Comparison of ENCODE assay signal across 27 cellular contexts in the genomic region with DNA sequence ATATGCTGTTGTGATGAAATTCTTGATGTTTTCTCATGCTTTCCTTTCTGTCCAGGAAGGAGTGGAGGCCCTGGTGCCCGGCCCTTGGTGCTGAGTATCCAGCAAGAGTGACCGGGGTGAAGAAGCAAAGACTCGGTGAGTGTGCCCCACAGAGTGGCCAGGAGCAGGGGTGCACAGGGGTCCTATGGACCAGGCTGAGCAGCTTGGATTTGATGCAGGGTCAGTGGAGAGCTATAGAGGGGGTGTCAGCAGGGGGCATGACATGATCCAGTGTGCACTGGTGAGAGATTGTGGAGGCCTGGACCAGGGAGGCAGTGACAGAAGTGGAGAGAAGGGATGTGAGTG. TPM values are rescaled to one million over a fixed set of nuclear protein-coding genes. Genes with fewer than 3 reads are reported as not detected.
DNase-seq lines count a peak whose midpoint lies in the region; ATAC-seq, FAIRE-seq and TF ChIP-seq lines count a peak whose summit lies in the region.
"Had no signal": no experiment of that assay in that cellular context is flagged by ENCODE, and none has a peak within 500 bp of the region (broad histone marks: within the 10 kb centered on the region; RNA-seq: fewer than 3 reads in every experiment).

No MANE protein-coding gene starts in this region.

- H3K79me2 ChIP-seq in K562 (ENCODE audit: control insufficient read depth, insufficient read depth, low read length): no peaks in the 10 kb centered on the region
- H3K79me2 ChIP-seq: parathyroid adenoma had no signal

- BruUV-seq in K562 (replicated peaks; lab: Mats Ljungman, UMichigan): no TSS peak

- no peak for TF ChIP-seq RAD21 in K562 (CRISPR knock-in tag; conservative IDR thresholded peaks at IDR 0.05 in 1 of 2, IDR thresholded peaks at IDR 0.05 in 1 of 2)

- TF ChIP-seq POLR2A in K562 (conservative IDR thresholded peaks at IDR 0.05): no peak

- intact Hi-C loops in K562 (cut with micrococcal nuclease): no loop called here

- no peak for TF ChIP-seq EP300 in K562 (IDR thresholded peaks at IDR 0.05; ENCODE audit: low read length)

- H2BK15ac ChIP-seq in neuronal stem cell (ENCODE audit: low read length): no peak overlapping the region

- H2BK120ac ChIP-seq in neuronal stem cell (ENCODE audit: low read depth, low read length): no peak overlapping the region

- H3K9ac ChIP-seq in K562 (ENCODE audit: insufficient read depth in 1 of 2, low read depth in 2 of 2, low read length in 2 of 2) (no peak overlapping the region), neuronal stem cell (ENCODE audit: low read depth, low read length, poor library complexity) (no peak overlapping the region)
- H3K9ac ChIP-seq: parathyroid adenoma had no signal

- WGBS in K562 (ENCODE audit: insufficient coverage, low coverage, missing lambda C conversion rate): 10% methylated on average over 3 of the region's 3 CpGs
- WGBS in neuronal stem cell (ENCODE audit: extremely low coverage in 2 of 2, insufficient read length in 2 of 2, insufficient replicate concordance in 1 of 2), 2 donors: no CpG with 5 or more reads among the region's 3 CpGs

- no peak overlapping the region for H3K4me2 ChIP-seq in K562 (ENCODE audit: insufficient read depth, low read length)
- no peak overlapping the region for H3K4me2 ChIP-seq in neuronal stem cell (ENCODE audit: insufficient read depth, low read length, poor library complexity, severe bottlenecking)

- CTCF ChIA-PET in HEK293 (lab: Yijun Ruan, JAX) (interaction anchor here (0.7 kb wide), 1 partner anchor 98 kb away, joined by 3 read pairs; no protein-coding TSS in a partner anchor), K562 (lab: Yijun Ruan, JAX; ENCODE audit: low intra/inter-chr PET ratio) (no interaction called here)

- POLR2A ChIA-PET in HEK293 (lab: Yijun Ruan, JAX): interaction anchor here (1.7 kb wide), 1 partner anchor 112 kb away, joined by 5 read pairs; a partner anchor contains a TSS
- POLR2A ChIA-PET in K562 (lab: Yijun Ruan, JAX): interaction anchor here (1.3 kb wide), 1 partner anchor 9 kb away, joined by 4 read pairs; no protein-coding TSS in a partner anchor

- H3K27me3 ChIP-seq in K562 (ENCODE audit: control insufficient read depth in 2 of 2, insufficient read depth in 2 of 2, low read length in 2 of 2) (peaks cover 24 to 81% of the 10 kb centered on the region in 2 experiments), neuronal stem cell (ENCODE audit: control insufficient read depth in 3 of 3, insufficient read depth in 3 of 3, low read depth in 1 of 3, low read length in 3 of 3) (no peaks in the 10 kb centered on the region)
- H3K27me3 ChIP-seq: MG63 had no signal

- H3K79me1 ChIP-seq in neuronal stem cell (ENCODE audit: low read depth, low read length): peaks cover 17% of the 10 kb centered on the region

- H2AK5ac ChIP-seq in neuronal stem cell (ENCODE audit: low read depth, low read length): no peak overlapping the region

- H3K9me1 ChIP-seq in K562 (ENCODE audit: control insufficient read depth, insufficient read depth, low read length): peaks cover 10% of the 10 kb centered on the region

- no peak for TF ChIP-seq CTCF in HEK293 (tag by site-specific recombination; IDR thresholded peaks at IDR 0.05)
- no peak for TF ChIP-seq CTCF in K562 (IDR thresholded peaks at IDR 0.05 in 2 of 3, conservative IDR thresholded peaks at IDR 0.05 in 1 of 3; ENCODE audit: insufficient read depth in 2 of 3, low read depth in 1 of 3, low read length in 3 of 3)

- H2BK5ac ChIP-seq in neuronal stem cell (ENCODE audit: low read length): peak overlapping the region; percentile 13

- peak overlapping the region; percentile 10 for H3K23ac ChIP-seq in neuronal stem cell (ENCODE audit: low read depth, low read length, poor library complexity)

- H3K4me3 ChIP-seq in HEK293 (ENCODE audit: low read depth, low read length) (no peak overlapping the region), K562 (no peak overlapping the region), neuronal stem cell (ENCODE audit: low read length in 2 of 2) (no peak overlapping the region)
- H3K4me3 ChIP-seq: MG63, SK-N-MC, thoracic aorta had no signal

- no peak overlapping the region for H3K4ac ChIP-seq in neuronal stem cell (ENCODE audit: low read length)

- H2AFZ ChIP-seq in K562 (ENCODE audit: low read depth, low read length) (no peak overlapping the region), neuronal stem cell (ENCODE audit: low read length) (no peak overlapping the region)
- H2AFZ ChIP-seq: parathyroid adenoma had no signal

- no peak overlapping the region for H4K8ac ChIP-seq in neuronal stem cell (ENCODE audit: low read depth, low read length)

- H2BK12ac ChIP-seq in neuronal stem cell (ENCODE audit: low read length): no peak overlapping the region

- H3K27ac ChIP-seq in HEK293 (ENCODE audit: extremely low read depth, low read depth, low read length): no peak overlapping the region
- no peak overlapping the region for H3K27ac ChIP-seq in K562 (ENCODE audit: extremely low read depth, low read depth, low read length)
- H3K27ac ChIP-seq in neuronal stem cell (replicated peaks; ENCODE audit: low read length): no peak overlapping the region
- peak overlapping the region; percentile 38 for H3K27ac ChIP-seq in temporal lobe (ENCODE audit: low read depth, low read length)
- H3K27ac ChIP-seq: parathyroid adenoma, SK-N-MC, thoracic aorta had no signal

- FAIRE-seq in K562 (lab: Jason Lieb, UNC): peak; percentile 60
- FAIRE-seq: G401.6, HTR-8/SVneo, islet of Langerhans had no signal

- DNase-seq in K562 (ENCODE audit: extremely low read depth in 1 of 4, low spot score in 3 of 4) (no peak), neuronal stem cell (ENCODE audit: low spot score) (no peak), NCI-H345 treated with DMSO at 0.1 percent for 48 hours (lab: John Stamatoyannopoulos, UW; ENCODE audit: unreplicated experiment) (no peak), SKM-1 (lab: John Stamatoyannopoulos, UW; ENCODE audit: unreplicated experiment) (no peak)
- DNase-seq: activated CD4-positive, alpha-beta T cell treated with anti-CD3 and anti-CD28 coated beads for 1 hour; activated effector memory CD4-positive, alpha-beta T cell treated with anti-CD3 and anti-CD28 coated beads, Interleukin-2, amount 50 U/mL, for 16 hours; activated naive CD8-positive, alpha-beta T cell treated with anti-CD3 and anti-CD28 coated beads, Interleukin-2, amount 10 ng/mL, durations not matched to agents 7 days and 5 days; activated T-cell treated with anti-CD3 and anti-CD28 coated beads for 4 hours; glutamatergic neuron; GOT3; KG1; left ventricle myocardium superior; MG63; NCI-H1105 treated with DMSO at 0.1 percent for 48 hours; NCI-H1930; NCI-H69; stimulated activated CD4-positive, alpha-beta T cell treated with anti-CD3 and anti-CD28 coated beads, Interleukin-15, amount 100 ng/mL, for 24 hours; stimulated activated naive B cell treated with anti-CD40 and anti-IgM and Interleukin-4, amounts not matched to agents 10 μg/mL and 1 μg/mL and 100 μg/mL, for 72 hours had no signal

- H3K4me1 ChIP-seq in HEK293 (ENCODE audit: control insufficient read depth, insufficient read depth, low read length): no peaks in the 10 kb centered on the region
- H3K4me1 ChIP-seq in K562 (replicated peaks in 1 of 2; ENCODE audit: control insufficient read depth in 2 of 2, insufficient read depth in 2 of 2, low read length in 2 of 2): peaks cover 0 to 9% of the 10 kb centered on the region in 2 experiments; a peak in 2 of 5 replicates
- H3K4me1 ChIP-seq in neuronal stem cell (ENCODE audit: control insufficient read depth in 2 of 2, insufficient read depth in 1 of 2, low read depth in 1 of 2, low read length in 2 of 2): peaks cover 3 to 15% of the 10 kb centered on the region in 2 donors

- peaks cover 31% of the 10 kb centered on the region for H4K20me1 ChIP-seq in K562 (replicated peaks; ENCODE audit: control insufficient read depth, insufficient read depth, low read length)

- ATAC-seq in K562 (no peak), HG03135 (IDR thresholded peaks at IDR 0.05; ENCODE audit: unreplicated experiment) (no peak)
- ATAC-seq: left ventricle myocardium superior; stimulated activated naive B cell treated with anti-CD40 and anti-IgM and Interleukin-4, amounts not matched to agents 10 μg/mL and 1 μg/mL and 100 μg/mL, for 72 hours had no signal

- in situ Hi-C loops in K562 (cut with MboI): no loop called here

- H3K9me3 ChIP-seq in HEK293 (ENCODE audit: control insufficient read depth, insufficient read depth, low read depth, low read length): no peaks in the 10 kb centered on the region
- H3K9me3 ChIP-seq in K562 (replicated peaks; ENCODE audit: control insufficient read depth, insufficient read depth, low read depth, low read length): no peaks in the 10 kb centered on the region
- no peaks in the 10 kb centered on the region for H3K9me3 ChIP-seq in neuronal stem cell (replicated peaks in 1 of 2; ENCODE audit: control insufficient read depth in 2 of 2, insufficient read depth in 1 of 2, low read depth in 1 of 2, low read length in 2 of 2)
- H3K9me3 ChIP-seq: MG63, thoracic aorta had no signal

- H3K14ac ChIP-seq in neuronal stem cell (ENCODE audit: low read length): no peak overlapping the region

- no peak overlapping the region for H3K18ac ChIP-seq in neuronal stem cell (ENCODE audit: low read length)

- peaks cover 0 to 64% of the 10 kb centered on the region in 2 experiments; a peak in 1 of 3 replicates for H3K36me3 ChIP-seq in HEK293 (ENCODE audit: control insufficient read depth in 2 of 2, insufficient read depth in 1 of 2, low read length in 2 of 2)
- H3K36me3 ChIP-seq in K562 (ENCODE audit: control insufficient read depth, insufficient read depth, low read length): no peaks in the 10 kb centered on the region
- peaks cover 19 to 36% of the 10 kb centered on the region in 2 donors for H3K36me3 ChIP-seq in neuronal stem cell (replicated peaks in 1 of 2; ENCODE audit: control insufficient read depth in 2 of 2, insufficient read depth in 2 of 2, low read length in 2 of 2)
- H3K36me3 ChIP-seq: MG63, thoracic aorta had no signal

- no peak overlapping the region for H4K91ac ChIP-seq in neuronal stem cell (ENCODE audit: low read depth, low read length, poor library complexity)

RNA-seq across cellular contexts. Expression of a gene that starts 7.4 kb away (rescaled TPM):
- 17.5 and 46.4 TPM in 2 replicates for total RNA-seq in K562 (2011; cell fraction: chromatin; rRNA removed; ENCODE audit: low replicate concordance)
- 18.8 and 22.8 TPM in 2 replicates for total RNA-seq in K562 (2011; cell fraction: nucleolus; rRNA removed)
- total RNA-seq in K562 (2011; cell fraction: nucleoplasm; rRNA removed): 14.9 and 27.1 TPM in 2 replicates
- total RNA-seq in K562 (2014; rRNA removed) (1.1 and 1.5 TPM in 2 replicates), K562 (2014; rRNA removed; fragmentation: Illumina TruSeq; extraction: Trizol) (0.41 and 1.1 TPM in 2 replicates), K562 (2015; rRNA removed; fragmentation: Illumina TruSeq; extraction: Trizol) (0.08 and 0.51 TPM in 2 replicates), K562 (2021) (3.3 and 4.2 TPM in 2 replicates), temporal lobe (60.7 TPM)
- polyA plus RNA-seq in K562 (2011; rRNA removed) (4.3 and 12.0 TPM in 2 replicates), K562 (2014; fragmentation: Illumina TruSeq; extraction: Trizol) (1.1 and 1.4 TPM in 2 replicates), K562 (2014; fragmentation: Nextera tagmentation; extraction: Ambion mirVana) (under 1 TPM; 0.13 to 0.20 TPM), K562 (2014; rRNA removed) (0.90 and 1.2 TPM in 2 replicates)
- polyA plus RNA-seq in K562 (2011; cell fraction: cytosol; rRNA removed): 5.1 and 6.0 TPM in 2 replicates
- polyA plus RNA-seq in K562 (2011; cell fraction: nucleus; rRNA removed): 13.9 and 24.1 TPM in 2 replicates
- polyA plus RNA-seq in K562 (2012): 0.86 and 1.5 TPM in 2 replicates
- 8.6 and 12.7 TPM in 2 replicates for polyA minus RNA-seq in K562 (2011; rRNA and poly(A)+ RNA removed)
- polyA minus RNA-seq in K562 (2011; cell fraction: cytosol; rRNA and poly(A)+ RNA removed): 5.7 and 22.0 TPM in 2 replicates
- polyA minus RNA-seq in K562 (2011; cell fraction: nucleus; rRNA and poly(A)+ RNA removed): 5.0 and 8.4 TPM in 2 replicates
- polyA plus RNA-seq in neuronal stem cell (2013, experiment 1 of 2): 62.9 TPM
- 64.0 TPM for polyA plus RNA-seq in neuronal stem cell (2013, experiment 2 of 2)
